ENCODE assay signal across 19 cellular contexts in the genomic region with DNA sequence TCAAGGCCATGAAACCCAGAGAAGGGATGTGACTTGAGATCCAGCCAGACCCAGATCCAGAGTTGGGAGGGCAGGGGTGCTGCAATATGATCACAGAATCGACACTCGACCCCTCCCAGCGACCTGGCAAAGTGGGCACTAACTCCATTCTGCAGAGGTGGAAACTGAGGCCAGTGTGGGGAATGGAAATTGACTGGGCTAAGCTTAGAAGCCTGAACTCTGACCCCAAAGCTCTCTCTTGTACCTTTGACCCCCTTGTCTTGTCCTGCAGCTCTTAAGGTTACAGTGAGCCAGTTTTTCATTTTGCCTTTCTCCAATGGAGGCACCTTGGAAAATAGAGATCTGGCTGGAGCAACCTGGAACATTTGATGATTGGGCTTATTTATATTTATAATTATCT. TPM values are rescaled to one million over a fixed set of nuclear protein-coding genes. Genes with fewer than 3 reads are reported as not detected.
A peak's percentile ranks its signal among the peaks of the same experiment; 100 is the strongest.
DNase-seq lines count a peak whose midpoint lies in the region; ATAC-seq, FAIRE-seq and TF ChIP-seq lines count a peak whose summit lies in the region.
"Had no signal": no experiment of that assay in that cellular context is flagged by ENCODE, and none has a peak within 500 bp of the region (broad histone marks: within the 10 kb centered on the region; RNA-seq: fewer than 3 reads in every experiment).

No MANE protein-coding gene starts in this region.

- no peak overlapping the region for H3K27ac ChIP-seq in IMR-90 (ENCODE audit: insufficient read depth, low read length)
- no peak overlapping the region for H3K27ac ChIP-seq in K562 (ENCODE audit: extremely low read depth, low read depth, low read length)
- peak overlapping the region; percentile 84 for H3K27ac ChIP-seq in foreskin keratinocyte

- H3K4ac ChIP-seq in IMR-90 (ENCODE audit: low read depth, low read length) = no peak overlapping the region; the same call in 1 of the 2 replicates

- H3K9me1 ChIP-seq in IMR-90 (ENCODE audit: insufficient read depth, low read length) (peaks cover 5% of the 10 kb centered on the region), K562 (ENCODE audit: control insufficient read depth, insufficient read depth, low read length) (no peaks in the 10 kb centered on the region)

- POLR2A ChIA-PET in IMR-90 (lab: Charles Lee; ENCODE audit: unreplicated experiment) (no interaction called here), K562 (lab: Yijun Ruan, JAX) (no interaction called here)

- H2BK15ac ChIP-seq in IMR-90 (ENCODE audit: low read depth, low read length) = peak overlapping the region; percentile 65; the same call in 1 of the 3 replicates

- no peak overlapping the region for H2BK5ac ChIP-seq in IMR-90 (ENCODE audit: low read depth, low read length, poor library complexity, severe bottlenecking)

- CTCF ChIA-PET in IMR-90 (lab: Yijun Ruan, JAX) = no interaction called here
- CTCF ChIA-PET in K562 (lab: Yijun Ruan, JAX; ENCODE audit: low intra/inter-chr PET ratio) = no interaction called here

- no peaks in the 10 kb centered on the region for H3K27me3 ChIP-seq in IMR-90 (ENCODE audit: control insufficient read depth, insufficient read depth, low read length)
- no peaks in the 10 kb centered on the region for H3K27me3 ChIP-seq in K562 (ENCODE audit: control insufficient read depth in 2 of 2, insufficient read depth in 2 of 2, low read length in 2 of 2)
- no peaks in the 10 kb centered on the region for H3K27me3 ChIP-seq in foreskin keratinocyte

- no peaks in the 10 kb centered on the region for H3K79me1 ChIP-seq in IMR-90 (ENCODE audit: low read depth in 1 of 2, low read length in 2 of 2)

- H4K8ac ChIP-seq in IMR-90 (ENCODE audit: low read depth in 2 of 2, low read length in 2 of 2) = peak overlapping the region; percentile 7 to 12; a peak in 2 of 4 replicates

- intact Hi-C loops in IMR-90 (cut with micrococcal nuclease) (no loop called here), K562 (cut with micrococcal nuclease) (no loop called here), sciatic nerve (cut with DNase I) (loop anchor here (10.0 kb wide), 1 partner anchor 1525 kb away; no protein-coding TSS in a partner anchor)

- H2BK120ac ChIP-seq in IMR-90 (ENCODE audit: low read depth, low read length) = peak overlapping the region; percentile 4; the same call in 1 of the 2 replicates

- TF ChIP-seq POLR2A in IMR-90 (IDR thresholded peaks at IDR 0.05; ENCODE audit: low read depth, low read length) (no peak), K562 (conservative IDR thresholded peaks at IDR 0.05) (no peak)

- dilution Hi-C loops in IMR-90 (cut with HindIII; ENCODE audit: low sequenced_read_pairs, unreplicated experiment) = no loop called here

- no peak overlapping the region for H2AK9ac ChIP-seq in IMR-90 (replicated peaks; ENCODE audit: low read depth, low read length, poor library complexity)

- no peaks in the 10 kb centered on the region for H3K79me2 ChIP-seq in K562 (ENCODE audit: control insufficient read depth, insufficient read depth, low read length)

- no peak overlapping the region for H3K14ac ChIP-seq in IMR-90 (replicated peaks; ENCODE audit: low read depth, low read length)

- H2AK5ac ChIP-seq in IMR-90 (ENCODE audit: low read depth, low read length) = peak overlapping the region; percentile 17; the same call in 1 of the 2 replicates

- in situ Hi-C loops in IMR-90 (cut with MboI; ENCODE audit: low sequenced_read_pairs) (no loop called here), K562 (cut with MboI) (no loop called here)

- H3K23ac ChIP-seq in IMR-90 (ENCODE audit: low read depth, low read length) = no peak overlapping the region

- H2AFZ ChIP-seq in IMR-90 (replicated peaks; ENCODE audit: low read length, poor library complexity) (peak overlapping the region; percentile 35), K562 (ENCODE audit: low read depth, low read length) (no peak overlapping the region)

- H3K4me3 ChIP-seq in IMR-90 (ENCODE audit: insufficient read depth, low read depth, low read length) (no peak overlapping the region), K562 (no peak overlapping the region)

- H3K4me2 ChIP-seq in IMR-90 (ENCODE audit: low read depth, low read length) (no peak overlapping the region), K562 (ENCODE audit: insufficient read depth, low read length) (no peak overlapping the region)
- H3K4me2 ChIP-seq: SK-N-SH had no signal

- H3K4me1 ChIP-seq in IMR-90 (ENCODE audit: control insufficient read depth, insufficient read depth, low read length) = peaks cover 11% of the 10 kb centered on the region
- peaks cover 6 to 23% of the 10 kb centered on the region in 2 experiments; a peak in 4 of 5 replicates for H3K4me1 ChIP-seq in K562 (replicated peaks in 1 of 2; ENCODE audit: control insufficient read depth in 2 of 2, insufficient read depth in 2 of 2, low read length in 2 of 2)
- peaks cover 25% of the 10 kb centered on the region for H3K4me1 ChIP-seq in foreskin keratinocyte

- TF ChIP-seq EP300 in K562 (IDR thresholded peaks at IDR 0.05; ENCODE audit: low read length) = no peak

- H3K18ac ChIP-seq in IMR-90 (ENCODE audit: low read depth, low read length) = no peak overlapping the region

- DNase-seq in IMR-90 (no peak), K562 (ENCODE audit: extremely low read depth in 1 of 4, low spot score in 3 of 4) (no peak), foreskin keratinocyte (no peak), sciatic nerve (ENCODE audit: low spot score) (peak; percentile 35), NCI-H2171 treated with DMSO at 0.1 percent for 48 hours (lab: John Stamatoyannopoulos, UW) (no peak), T1000 (lab: John Stamatoyannopoulos, UW) (no peak), HTR-8/SVneo (ENCODE audit: insufficient read length, low spot score) (no peak)
- DNase-seq in central memory CD4-positive, alpha-beta T cell = no peak
- DNase-seq: COR-L47, DMS153, H9, KBM-7, NCI-H1436, NCI-H2029, NCI-H2171, NCI-H446 treated with DMSO at 0.1 percent for 48 hours, NCI-H748 treated with DMSO at 0.1 percent for 48 hours, SHP77, SK-N-SH had no signal

- no peak overlapping the region for H2BK20ac ChIP-seq in IMR-90 (ENCODE audit: low read depth, low read length)

- no peak for TF ChIP-seq CTCF in IMR-90 (conservative IDR thresholded peaks at IDR 0.05; ENCODE audit: low read depth, low read length)
- TF ChIP-seq CTCF in K562 (IDR thresholded peaks at IDR 0.05 in 2 of 3, conservative IDR thresholded peaks at IDR 0.05 in 1 of 3; ENCODE audit: insufficient read depth in 2 of 3, low read depth in 1 of 3, low read length in 3 of 3) = no peak
- TF ChIP-seq CTCF in foreskin keratinocyte (conservative IDR thresholded peaks at IDR 0.05) = no peak

- H3K56ac ChIP-seq in IMR-90 (ENCODE audit: extremely low read depth, insufficient read depth, low read length) = no peak overlapping the region

- H4K91ac ChIP-seq in IMR-90 (ENCODE audit: insufficient read depth, low read depth, low read length) = peak overlapping the region; percentile 17; the same call in 1 of the 2 replicates

- WGBS in IMR-90 (ENCODE audit: extremely low coverage in 2 of 2, insufficient read length in 1 of 2), 2 experiments = no CpG with 5 or more reads among the region's 3 CpGs
- WGBS in K562 (ENCODE audit: insufficient coverage, low coverage, missing lambda C conversion rate) = 30% methylated on average over 3 of the region's 3 CpGs

- H3K9me3 ChIP-seq in IMR-90 (ENCODE audit: control insufficient read depth, insufficient read depth, low read length) (no peaks in the 10 kb centered on the region), K562 (replicated peaks; ENCODE audit: control insufficient read depth, insufficient read depth, low read depth, low read length) (no peaks in the 10 kb centered on the region)
- H3K9me3 ChIP-seq: SK-N-SH had no signal

- H4K5ac ChIP-seq in IMR-90 (ENCODE audit: low read depth, low read length) = no peak overlapping the region

- H3K9ac ChIP-seq in IMR-90 (ENCODE audit: low read depth, low read length) = no peak overlapping the region
- H3K9ac ChIP-seq in K562 (ENCODE audit: insufficient read depth in 1 of 2, low read depth in 2 of 2, low read length in 2 of 2) = peak overlapping the region in 1 of 2 experiments; percentile 24; a peak in 1 of 4 replicates
- H3K9ac ChIP-seq: SK-N-SH had no signal

- H4K20me1 ChIP-seq in IMR-90 (ENCODE audit: insufficient read depth, low read length) = no peaks in the 10 kb centered on the region
- no peaks in the 10 kb centered on the region for H4K20me1 ChIP-seq in K562 (replicated peaks; ENCODE audit: control insufficient read depth, insufficient read depth, low read length)

- BruUV-seq in IMR-90 (replicated peaks; lab: Mats Ljungman, UMichigan) = no TSS peak
- BruUV-seq in K562 (replicated peaks; lab: Mats Ljungman, UMichigan) = no TSS peak

- FAIRE-seq in K562 (lab: Jason Lieb, UNC) (no peak), HTR-8/SVneo (lab: Jason Lieb, UNC) (no peak)

- H3K36me3 ChIP-seq in IMR-90 (ENCODE audit: control insufficient read depth, insufficient read depth, low read length) = no peaks in the 10 kb centered on the region
- H3K36me3 ChIP-seq in K562 (ENCODE audit: control insufficient read depth, insufficient read depth, low read length) = no peaks in the 10 kb centered on the region

- TF ChIP-seq RAD21 in IMR-90 (IDR thresholded peaks at IDR 0.05; ENCODE audit: low read length) = no peak
- TF ChIP-seq RAD21 in K562 (CRISPR knock-in tag; conservative IDR thresholded peaks at IDR 0.05 in 1 of 2, IDR thresholded peaks at IDR 0.05 in 1 of 2) = no peak

- ATAC-seq in IMR-90 (ENCODE audit: low read depth) (no peak), K562 (no peak), foreskin keratinocyte (no peak), sciatic nerve (no peak)

RNA-seq across cellular contexts. Expression of a gene that starts 14.5 kb away (rescaled TPM):
- total RNA-seq in IMR-90 (2012; rRNA removed) (124 and 134 TPM in 2 replicates), K562 (2014; rRNA removed) (20.9 and 38.1 TPM in 2 replicates), K562 (2014; rRNA removed; fragmentation: Illumina TruSeq; extraction: Trizol) (33.5 and 38.8 TPM in 2 replicates), K562 (2015; rRNA removed; fragmentation: Illumina TruSeq; extraction: Trizol) (41.9 and 42.5 TPM in 2 replicates), K562 (2021) (48.0 and 51.3 TPM in 2 replicates), foreskin keratinocyte (86.8 and 90.9 TPM in 2 replicates), sciatic nerve (87.3 TPM)
- polyA plus RNA-seq in IMR-90 (2012; rRNA removed) (185 and 192 TPM in 2 replicates), K562 (2011; rRNA removed) (36.4 and 39.2 TPM in 2 replicates), K562 (2014; fragmentation: Illumina TruSeq; extraction: Trizol) (58.0 and 68.4 TPM in 2 replicates), K562 (2014; fragmentation: Nextera tagmentation; extraction: Ambion mirVana) (10 to 100 TPM in 1 of 2 experiments, 1 to 10 TPM in 1; 5.5 to 11.7 TPM), K562 (2014; rRNA removed) (32.9 and 45.5 TPM in 2 replicates), foreskin keratinocyte (54.3 and 61.3 TPM in 2 replicates)
- 59.2 and 179 TPM in 2 replicates for polyA plus RNA-seq in IMR-90 (2012; cell fraction: cytosol; rRNA removed)
- 128 and 132 TPM in 2 replicates for polyA plus RNA-seq in IMR-90 (2012; cell fraction: nucleus; rRNA removed; ENCODE audit: low replicate concordance)
- total RNA-seq in K562 (2011; cell fraction: chromatin; rRNA removed; ENCODE audit: low replicate concordance) = 94.3 and 160 TPM in 2 replicates
- total RNA-seq in K562 (2011; cell fraction: nucleolus; rRNA removed) = 81.7 and 85.4 TPM in 2 replicates
- total RNA-seq in K562 (2011; cell fraction: nucleoplasm; rRNA removed) = 98.5 and 147 TPM in 2 replicates
- 59.9 and 75.2 TPM in 2 replicates for polyA plus RNA-seq in K562 (2011; cell fraction: cytosol; rRNA removed)
- 37.4 and 51.3 TPM in 2 replicates for polyA plus RNA-seq in K562 (2011; cell fraction: nucleus; rRNA removed)
- polyA plus RNA-seq in K562 (2012) = 49.8 and 50.4 TPM in 2 replicates
- 42.0 and 52.9 TPM in 2 replicates for polyA minus RNA-seq in K562 (2011; rRNA and poly(A)+ RNA removed)
- 26.8 and 27.7 TPM in 2 replicates for polyA minus RNA-seq in K562 (2011; cell fraction: cytosol; rRNA and poly(A)+ RNA removed)
- polyA minus RNA-seq in K562 (2011; cell fraction: nucleus; rRNA and poly(A)+ RNA removed) = 19.5 and 22.5 TPM in 2 replicates

RNA-seq across cellular contexts. Expression of a gene that starts 48.6 kb away (rescaled TPM):
- total RNA-seq in IMR-90 (2012; rRNA removed) (304 and 320 TPM in 2 replicates), K562 (2014; rRNA removed) (12.8 and 18.9 TPM in 2 replicates), K562 (2014; rRNA removed; fragmentation: Illumina TruSeq; extraction: Trizol) (5.0 and 7.3 TPM in 2 replicates), K562 (2015; rRNA removed; fragmentation: Illumina TruSeq; extraction: Trizol) (4.4 and 4.8 TPM in 2 replicates), K562 (2021) (14.2 and 17.1 TPM in 2 replicates), foreskin keratinocyte (10.2 and 14.2 TPM in 2 replicates), sciatic nerve (296 TPM)
- polyA plus RNA-seq in IMR-90 (2012; rRNA removed) (467 and 674 TPM in 2 replicates), K562 (2011; rRNA removed) (12.6 and 13.3 TPM in 2 replicates), K562 (2014; fragmentation: Illumina TruSeq; extraction: Trizol) (8.0 and 8.5 TPM in 2 replicates), K562 (2014; fragmentation: Nextera tagmentation; extraction: Ambion mirVana) (1 to 10 TPM; 2.1 to 3.0 TPM), K562 (2014; rRNA removed) (10.1 and 14.1 TPM in 2 replicates), foreskin keratinocyte (6.2 and 10.7 TPM in 2 replicates)
- polyA plus RNA-seq in IMR-90 (2012; cell fraction: cytosol; rRNA removed) = 405 and 1,457 TPM in 2 replicates
- 1,904 and 1,990 TPM in 2 replicates for polyA plus RNA-seq in IMR-90 (2012; cell fraction: nucleus; rRNA removed; ENCODE audit: low replicate concordance)
- total RNA-seq in K562 (2011; cell fraction: chromatin; rRNA removed; ENCODE audit: low replicate concordance) = 11.5 and 24.3 TPM in 2 replicates
- 32.5 and 33.0 TPM in 2 replicates for total RNA-seq in K562 (2011; cell fraction: nucleolus; rRNA removed)
- 17.9 and 22.4 TPM in 2 replicates for total RNA-seq in K562 (2011; cell fraction: nucleoplasm; rRNA removed)
- 16.2 and 25.8 TPM in 2 replicates for polyA plus RNA-seq in K562 (2011; cell fraction: cytosol; rRNA removed)
- polyA plus RNA-seq in K562 (2011; cell fraction: nucleus; rRNA removed) = 26.5 and 30.4 TPM in 2 replicates
- 8.3 and 11.4 TPM in 2 replicates for polyA plus RNA-seq in K562 (2012)
- 13.6 and 20.8 TPM in 2 replicates for polyA minus RNA-seq in K562 (2011; rRNA and poly(A)+ RNA removed)
- 13.5 and 14.0 TPM in 2 replicates for polyA minus RNA-seq in K562 (2011; cell fraction: cytosol; rRNA and poly(A)+ RNA removed)
- polyA minus RNA-seq in K562 (2011; cell fraction: nucleus; rRNA and poly(A)+ RNA removed) = 23.3 and 31.2 TPM in 2 replicates
